19 cellular contexts compared by ENCODE assay signal in genomic region chrX:16774746-16775145, GRCh38. TPM values are rescaled to one million over a fixed set of nuclear protein-coding genes. Genes with fewer than 3 reads are reported as not detected.
DNase-seq lines count a peak whose midpoint lies in the region; ATAC-seq and TF ChIP-seq lines count a peak whose summit lies in the region.
"Had no signal": no experiment of that assay in that cellular context is flagged by ENCODE, and none has a peak within 500 bp of the region (broad histone marks: within the 10 kb centered on the region; RNA-seq: fewer than 3 reads in every experiment).

No MANE protein-coding gene starts in this region.

- WGBS in mammary epithelial cell (ENCODE audit: low coverage, missing lambda C conversion rate): 80% methylated on average over 2 of the region's 2 CpGs

- no peak overlapping the region for H3K9ac ChIP-seq in mammary epithelial cell (ENCODE audit: insufficient read depth, low read length)
- H3K9ac ChIP-seq: BLaER1 treated with 17β-estradiol and CSF1 and Interleukin-3, amounts not matched to agents 10 nM and 100 nM had no signal

- H3K4me3 Mint-ChIP-seq in MCF 10A (ENCODE audit: unreplicated experiment): no peak overlapping the region
- H3K4me3 Mint-ChIP-seq: B cell; CD4-positive, alpha-beta T cell; CD8-positive, alpha-beta T cell had no signal

- H3K27me3 ChIP-seq in mammary epithelial cell (ENCODE audit: insufficient read depth, low read length) (no peaks in the 10 kb centered on the region), foreskin keratinocyte (no peaks in the 10 kb centered on the region)

- intact Hi-C loops in mammary epithelial cell (cut with micrococcal nuclease) (no loop called here), MCF 10A (cut with micrococcal nuclease) (no loop called here)

- H3K27ac ChIP-seq in mammary epithelial cell (ENCODE audit: insufficient read depth, low read depth, low read length): no peak overlapping the region
- H3K27ac ChIP-seq in foreskin keratinocyte: peak overlapping the region; percentile 77
- H3K27ac ChIP-seq: 22Rv1; A549; BLaER1 treated with 17β-estradiol and CSF1 and Interleukin-3, amounts not matched to agents 10 nM and 100 nM; C4-2B had no signal

- H3K4me1 ChIP-seq in mammary epithelial cell (ENCODE audit: insufficient read depth, low read length) (peaks cover 22% of the 10 kb centered on the region), foreskin keratinocyte (peaks cover 8% of the 10 kb centered on the region)
- H3K4me1 ChIP-seq: BLaER1 treated with 17β-estradiol and CSF1 and Interleukin-3, amounts not matched to agents 10 nM and 100 nM had no signal

- H3K4me2 ChIP-seq in mammary epithelial cell (ENCODE audit: insufficient read depth, low read depth, low read length): peak overlapping the region; percentile 23
- H3K4me2 ChIP-seq: A549; BLaER1 treated with 17β-estradiol and CSF1 and Interleukin-3, amounts not matched to agents 10 nM and 100 nM had no signal

- no peak for TF ChIP-seq CTCF in mammary epithelial cell (conservative IDR thresholded peaks at IDR 0.05 in 1 of 2, IDR thresholded peaks at IDR 0.05 in 1 of 2; ENCODE audit: extremely low read depth in 1 of 2, insufficient read depth in 1 of 2, low read depth in 1 of 2, low read length in 2 of 2)
- TF ChIP-seq CTCF in MCF 10A (IDR thresholded peaks at IDR 0.05; ENCODE audit: unreplicated experiment): no peak
- no peak for TF ChIP-seq CTCF in epithelial cell of esophagus (IDR thresholded peaks at IDR 0.05; ENCODE audit: insufficient read depth, low read depth, low read length, missing control alignments)
- TF ChIP-seq CTCF in foreskin keratinocyte (conservative IDR thresholded peaks at IDR 0.05): no peak

- ATAC-seq in foreskin keratinocyte: no peak
- ATAC-seq: A549; CD8-positive, alpha-beta T cell had no signal

- H4K20me1 ChIP-seq in mammary epithelial cell (ENCODE audit: insufficient read depth, low read length): no peaks in the 10 kb centered on the region
- H4K20me1 ChIP-seq: BLaER1 treated with 17β-estradiol and CSF1 and Interleukin-3, amounts not matched to agents 10 nM and 100 nM had no signal

- H3K36me3 ChIP-seq in mammary epithelial cell (ENCODE audit: insufficient read depth, low read length): no peaks in the 10 kb centered on the region
- H3K36me3 ChIP-seq: BLaER1 treated with 17β-estradiol and CSF1 and Interleukin-3, amounts not matched to agents 10 nM and 100 nM had no signal

- no TSS peak for BruUV-seq in mammary epithelial cell (replicated peaks; lab: Mats Ljungman, UMichigan)
- BruUV-seq in MCF 10A (replicated peaks; lab: Mats Ljungman, UMichigan): no TSS peak

- CTCF ChIA-PET in mammary epithelial cell (lab: Charles Lee; ENCODE audit: low non-redundant PET): no interaction called here
- CTCF ChIA-PET in MCF 10A (lab: Yijun Ruan, JAX): interaction anchor here (0.7 kb wide), 1 partner anchor 9 kb away, joined by 3 read pairs; no protein-coding TSS in a partner anchor

- no peaks in the 10 kb centered on the region for H3K79me2 ChIP-seq in mammary epithelial cell (ENCODE audit: insufficient read depth, low read length)

- no peaks in the 10 kb centered on the region for H3K27me3 Mint-ChIP-seq in MCF 10A (ENCODE audit: insufficient read depth, unreplicated experiment)
- H3K27me3 Mint-ChIP-seq: B cell; CD4-positive, alpha-beta T cell had no signal

- peak overlapping the region; percentile 59 for H2AFZ ChIP-seq in mammary epithelial cell (ENCODE audit: low read depth, low read length)

- in situ Hi-C loops in mammary epithelial cell (cut with MboI; ENCODE audit: low sequenced_read_pairs in 2 of 2): no loop called here

- no peaks in the 10 kb centered on the region for H3K9me3 Mint-ChIP-seq in MCF 10A (ENCODE audit: unreplicated experiment)
- H3K9me3 Mint-ChIP-seq: CD4-positive, alpha-beta T cell; CD8-positive, alpha-beta T cell had no signal

- H3K36me3 Mint-ChIP-seq in MCF 10A (ENCODE audit: insufficient read depth, unreplicated experiment): no peaks in the 10 kb centered on the region
- H3K36me3 Mint-ChIP-seq: CD8-positive, alpha-beta T cell had no signal

- POLR2A ChIA-PET in MCF 10A (lab: Yijun Ruan, JAX): interaction anchor here (0.6 to 1.2 kb wide), 2 partner anchors 11 to 1262 kb away, joined by 3 read pairs; no protein-coding TSS in a partner anchor

- dilution Hi-C loops in mammary epithelial cell (cut with HindIII; ENCODE audit: low sequenced_read_pairs): loop anchor here (5.0 kb wide), 1 partner anchor 48 kb away; no protein-coding TSS in a partner anchor

- H3K27ac Mint-ChIP-seq in MCF 10A (ENCODE audit: low read depth, unreplicated experiment): no peak overlapping the region
- H3K27ac Mint-ChIP-seq: B cell; CD4-positive, alpha-beta T cell; CD8-positive, alpha-beta T cell had no signal

- H3K9me3 ChIP-seq in mammary epithelial cell (replicated peaks; ENCODE audit: insufficient read depth, low read length): no peaks in the 10 kb centered on the region
- H3K9me3 ChIP-seq: A549, Caco-2 had no signal

- H3K4me3 ChIP-seq in mammary epithelial cell (replicated peaks in 1 of 3; ENCODE audit: insufficient read depth in 1 of 3, low read depth in 2 of 3, low read length in 3 of 3): no peak overlapping the region
- no peak overlapping the region for H3K4me3 ChIP-seq in epithelial cell of esophagus (ENCODE audit: low read length)
- H3K4me3 ChIP-seq: A549; BLaER1 treated with 17β-estradiol and CSF1 and Interleukin-3, amounts not matched to agents 10 nM and 100 nM had no signal

- DNase-seq in mammary epithelial cell (peak; percentile 12), MCF 10A (ENCODE audit: unreplicated experiment) (no peak), epithelial cell of esophagus (ENCODE audit: low read depth) (peak; percentile 66), foreskin keratinocyte (peak; percentile 63 to 80), islet precursor cell (no peak), mucosa of gallbladder (ENCODE audit: low spot score) (no peak), NCI-H1930 (lab: John Stamatoyannopoulos, UW) (no peak)
- DNase-seq: AML-193; Caco-2; Calu3; CD4-positive, alpha-beta T cell; CD8-positive, alpha-beta T cell; DMS79 treated with DMSO at 0.1 percent for 48 hours; GF-D8 had no signal

- H3K4me1 Mint-ChIP-seq in MCF 10A (ENCODE audit: insufficient read depth, unreplicated experiment): no peaks in the 10 kb centered on the region

RNA-seq across cellular contexts. Expression of gene TXLNG, which starts 11.5 kb away (rescaled TPM):
- 10 to 100 TPM; 13.2 to 28.3 TPM for total RNA-seq in mammary epithelial cell
- polyA plus RNA-seq in mammary epithelial cell: 17.2 TPM
- polyA minus RNA-seq in mammary epithelial cell: 17.7 TPM
- total RNA-seq in MCF 10A (2022): 32.4 and 43.2 TPM in 2 replicates
- total RNA-seq in foreskin keratinocyte: 15.7 and 16.2 TPM in 2 replicates
- polyA plus RNA-seq in foreskin keratinocyte: 7.1 and 8.9 TPM in 2 replicates
- 11.6 TPM for total RNA-seq in mucosa of gallbladder

RNA-seq across cellular contexts. Expression of gene SYAP1, which starts 55.3 kb away (rescaled TPM):
- total RNA-seq in mammary epithelial cell: 10 to 100 TPM; 30.3 to 47.5 TPM
- 15.2 TPM for polyA plus RNA-seq in mammary epithelial cell
- polyA minus RNA-seq in mammary epithelial cell: 16.4 TPM
- total RNA-seq in MCF 10A (2022): 37.0 and 40.0 TPM in 2 replicates
- 19.3 and 20.1 TPM in 2 replicates for total RNA-seq in foreskin keratinocyte
- polyA plus RNA-seq in foreskin keratinocyte: 9.6 and 10.5 TPM in 2 replicates
- 42.6 TPM for total RNA-seq in mucosa of gallbladder

Comparison
In these comparisons a context has a peak if more than half of its experiments do, and no peak if none do; other contexts are left out.
1. DNase-seq: peak in mammary epithelial cell (single experiment), epithelial cell of esophagus (single experiment) and foreskin keratinocyte (2 of 2); none in MCF 10A (single experiment), islet precursor cell (single experiment), mucosa of gallbladder (single experiment) and NCI-H1930 (0 of 2).